ENCODE assay signal across 16 cellular contexts in genomic region chr13:110639935-110640334, GRCh38. TPM values are rescaled to one million over a fixed set of nuclear protein-coding genes. Genes with fewer than 3 reads are reported as not detected.
A peak's percentile ranks its signal among the peaks of the same experiment; 100 is the strongest.
DNase-seq lines count a peak whose midpoint lies in the region; ATAC-seq and TF ChIP-seq lines count a peak whose summit lies in the region.
"Had no signal": no experiment of that assay in that cellular context is flagged by ENCODE, and none has a peak within 500 bp of the region (broad histone marks: within the 10 kb centered on the region; RNA-seq: fewer than 3 reads in every experiment).

No MANE protein-coding gene starts in this region.

- peak overlapping the region; percentile 40; the same call in 1 of the 2 replicates for H3K27ac ChIP-seq in BLaER1
- H3K27ac ChIP-seq: left lung, suprapubic skin had no signal

- peak overlapping the region; percentile 19; the same call in 1 of the 2 replicates for H3K4me2 ChIP-seq in BLaER1

- no TSS peak for BruUV-seq in Caco-2 (replicated peaks; lab: Mats Ljungman, UMichigan)

- DNase-seq in Caco-2 = no peak
- DNase-seq in chondrocyte (ENCODE audit: low spot score) = no peak
- DNase-seq in posterior vena cava (ENCODE audit: low spot score) = peak; percentile 63
- no peak for DNase-seq in ureter (ENCODE audit: low spot score)
- DNase-seq: HCEC 1CT, immature natural killer cell, KG1, NCI-H1694, NCI-H2171 treated with DMSO at 0.1 percent for 48 hours, NCI-H748 treated with DMSO at 0.1 percent for 48 hours had no signal

- H3K4me3 Mint-ChIP-seq in Caco-2 (ENCODE audit: unreplicated experiment) (no peak overlapping the region), chondrocyte (ENCODE audit: unreplicated experiment) (no peak overlapping the region)
- H3K4me3 Mint-ChIP-seq: dendritic cell treated with granulocyte-macrophage colony-stimulating factor and Interleukin-4, amounts not matched to agents 40 ng/mL and 50 ng/mL, for 4 days; immature natural killer cell had no signal

- H3K4me3 ChIP-seq in BLaER1 (no peak overlapping the region), Caco-2 (ENCODE audit: low read depth, low read length) (no peak overlapping the region)
- H3K4me3 ChIP-seq: left lung, suprapubic skin had no signal

- H3K27me3 ChIP-seq in BLaER1 (no peaks in the 10 kb centered on the region), Caco-2 (replicated peaks; ENCODE audit: control insufficient read depth, insufficient read depth, low read length) (no peaks in the 10 kb centered on the region)
- H3K27me3 ChIP-seq: left lung, suprapubic skin had no signal

- H3K27me3 Mint-ChIP-seq in Caco-2 (ENCODE audit: insufficient read depth, unreplicated experiment) (no peaks in the 10 kb centered on the region), chondrocyte (ENCODE audit: low read depth) (no peaks in the 10 kb centered on the region)
- H3K27me3 Mint-ChIP-seq: dendritic cell treated with granulocyte-macrophage colony-stimulating factor and Interleukin-4, amounts not matched to agents 40 ng/mL and 50 ng/mL, for 4 days had no signal

- H3K4me1 Mint-ChIP-seq in Caco-2 (ENCODE audit: low read depth, unreplicated experiment) (no peaks in the 10 kb centered on the region), chondrocyte (ENCODE audit: low read depth) (peaks cover 16% of the 10 kb centered on the region)

- POLR2A ChIA-PET in Caco-2 (lab: Charles Lee) = interaction anchor here (0.9 kb wide), 1 partner anchor 23 kb away, joined by 7 read pairs; no protein-coding TSS in a partner anchor

- H3K27ac Mint-ChIP-seq in Caco-2 (ENCODE audit: unreplicated experiment) = peak overlapping the region; percentile 22
- peak overlapping the region; percentile 68 for H3K27ac Mint-ChIP-seq in chondrocyte (ENCODE audit: unreplicated experiment)
- H3K27ac Mint-ChIP-seq: dendritic cell treated with granulocyte-macrophage colony-stimulating factor and Interleukin-4, amounts not matched to agents 40 ng/mL and 50 ng/mL, for 4 days had no signal

- intact Hi-C loops in Caco-2 (cut with micrococcal nuclease; ENCODE audit: unreplicated experiment) = no loop called here
- intact Hi-C loops in posterior vena cava (cut with DNase I) = loop anchor here in 1 of 2 donors (10.0 kb wide), 1 partner anchor 165 kb away; no protein-coding TSS in a partner anchor

- no peaks in the 10 kb centered on the region for H3K9me3 ChIP-seq in BLaER1
- no peaks in the 10 kb centered on the region for H3K9me3 ChIP-seq in Caco-2
- H3K9me3 ChIP-seq: left lung, suprapubic skin had no signal

- H3K36me3 ChIP-seq in BLaER1 (peaks cover 98% of the 10 kb centered on the region), Caco-2 (ENCODE audit: control insufficient read depth, insufficient read depth, low read length) (peaks cover 4% of the 10 kb centered on the region)

- H3K4me1 ChIP-seq in BLaER1 (peaks cover 20% of the 10 kb centered on the region), Caco-2 (no peaks in the 10 kb centered on the region)

- no peak overlapping the region for H3K9ac ChIP-seq in BLaER1

- no peak for TF ChIP-seq CTCF in Caco-2 (IDR thresholded peaks at IDR 0.05; ENCODE audit: insufficient read depth in 1 of 2, low read depth in 1 of 2, low read length in 1 of 2, severe bottlenecking in 1 of 2, unreplicated experiment in 1 of 2)
- TF ChIP-seq CTCF in chondrocyte (IDR thresholded peaks at IDR 0.05) = no peak

- H3K36me3 Mint-ChIP-seq in Caco-2 (ENCODE audit: insufficient read depth, unreplicated experiment) (peaks cover 85% of the 10 kb centered on the region), chondrocyte (ENCODE audit: low read depth) (peaks cover 19% of the 10 kb centered on the region)

- ATAC-seq in HG03342 (IDR thresholded peaks at IDR 0.05; ENCODE audit: unreplicated experiment) = no peak
- ATAC-seq in GM19397 (IDR thresholded peaks at IDR 0.05; ENCODE audit: unreplicated experiment) = no peak
- ATAC-seq: left lung had no signal

- H3K9me3 Mint-ChIP-seq in Caco-2 (ENCODE audit: unreplicated experiment) (no peaks in the 10 kb centered on the region), chondrocyte (ENCODE audit: low read depth) (no peaks in the 10 kb centered on the region)
- H3K9me3 Mint-ChIP-seq: dendritic cell treated with granulocyte-macrophage colony-stimulating factor and Interleukin-4, amounts not matched to agents 40 ng/mL and 50 ng/mL, for 4 days; immature natural killer cell had no signal

- CTCF ChIA-PET in Caco-2 (lab: Charles Lee) = interaction anchor here (0.6 kb wide), 1 partner anchor 75 kb away, joined by 4 read pairs; no protein-coding TSS in a partner anchor

- peaks cover 70% of the 10 kb centered on the region for H4K20me1 ChIP-seq in BLaER1

RNA-seq across cellular contexts. Expression of gene NAXD, which starts 24.6 kb away (rescaled TPM):
- total RNA-seq in Caco-2 (2022) (48.8 and 51.5 TPM in 2 replicates), chondrocyte (23.5 to 28.4 TPM (median 27.1 TPM) in 3 replicates), posterior vena cava (10 to 100 TPM; 19.5 to 21.7 TPM), ureter (37.8 TPM)
